9 cellular contexts compared by ENCODE assay signal in the genomic region with DNA sequence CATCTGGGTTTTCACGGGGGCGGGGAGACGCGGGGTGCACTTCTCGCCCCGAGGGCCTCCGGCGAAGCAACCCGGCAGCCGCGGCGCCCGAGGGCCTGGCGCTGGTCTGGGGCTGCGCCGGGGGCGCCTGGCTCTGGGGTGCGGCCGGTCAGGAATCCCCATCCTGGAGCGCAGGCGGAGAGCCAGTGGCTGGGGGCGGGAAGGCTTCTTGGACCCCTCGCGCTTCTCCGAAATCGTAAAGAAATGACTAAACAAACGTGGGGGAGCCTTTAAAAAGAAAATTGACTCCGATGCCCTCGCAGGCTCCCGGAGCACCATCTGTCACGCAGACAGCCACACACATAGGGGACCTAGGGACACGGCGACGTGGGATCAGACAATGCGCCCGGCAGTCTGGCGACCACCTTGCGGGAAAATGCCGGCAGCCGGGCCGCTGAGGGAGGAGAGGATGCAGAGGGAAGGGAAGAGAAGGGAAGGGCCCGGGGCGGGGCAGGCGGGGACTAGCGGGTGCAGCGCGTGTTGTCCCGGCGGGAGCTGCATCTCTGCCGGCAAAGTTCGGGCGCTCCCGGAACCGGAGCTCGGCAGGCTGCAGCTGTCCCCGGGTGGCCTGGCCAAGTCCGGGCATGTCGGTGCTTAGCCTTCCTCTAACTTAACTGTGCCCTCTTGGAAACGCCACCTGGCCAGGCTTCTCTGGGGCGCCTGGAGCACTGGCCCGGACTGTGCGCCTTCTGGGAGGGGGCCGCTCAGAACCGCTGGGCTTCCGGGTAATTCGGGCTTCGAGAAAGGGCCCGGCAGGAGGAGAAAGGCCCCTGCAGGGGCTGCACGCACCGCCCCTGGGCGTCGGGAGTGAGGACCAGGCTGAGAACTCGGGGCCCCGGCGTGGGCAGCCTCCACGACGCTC. TPM values are rescaled to one million over a fixed set of nuclear protein-coding genes. Genes with fewer than 3 reads are reported as not detected.
DNase-seq lines count a peak whose midpoint lies in the region; ATAC-seq and TF ChIP-seq lines count a peak whose summit lies in the region.
"Had no signal": no experiment of that assay in that cellular context is flagged by ENCODE, and none has a peak within 500 bp of the region (broad histone marks: within the 10 kb centered on the region; RNA-seq: fewer than 3 reads in every experiment).

No MANE protein-coding gene starts in this region.

- DNase-seq in NCI-H524 (lab: John Stamatoyannopoulos, UW) (peak; percentile 51 to 65), NCI-H524 treated with DMSO at 0.1 percent for 48 hours (lab: John Stamatoyannopoulos, UW) (no peak), Panc1 (ENCODE audit: low read depth, low spot score) (no peak), epithelial cell of esophagus (ENCODE audit: low read depth) (peak; percentile 85), GM19238 (ENCODE audit: insufficient read length, low spot score) (no peak)
- DNase-seq in naive thymus-derived CD4-positive, alpha-beta T cell, result peak in 1 of 9 donors; percentile 23

- CTCF ChIA-PET in Panc1 (lab: Charles Lee), result interaction anchor here (0.6 kb wide), 1 partner anchor 132 kb away, joined by 4 read pairs; no protein-coding TSS in a partner anchor
- CTCF ChIA-PET in naive thymus-derived CD4-positive, alpha-beta T cell (lab: Charles Lee), result no interaction called here

- peak; percentile 58 for ATAC-seq in Panc1
- peak; percentile 30 for ATAC-seq in naive thymus-derived CD4-positive, alpha-beta T cell
- no peak for ATAC-seq in GM18511 (IDR thresholded peaks at IDR 0.05; ENCODE audit: unreplicated experiment)
- no peak for ATAC-seq in HG02623 (IDR thresholded peaks at IDR 0.05; ENCODE audit: unreplicated experiment)

- H3K36me3 ChIP-seq in Panc1 (ENCODE audit: control insufficient read depth, insufficient read depth, low read length), result no peaks in the 10 kb centered on the region; the same call in 1 of the 2 replicates
- H3K36me3 ChIP-seq in naive thymus-derived CD4-positive, alpha-beta T cell (ENCODE audit: control insufficient read depth in 2 of 3, insufficient read depth in 3 of 3, low read length in 3 of 3), result no peaks in the 10 kb centered on the region

- H3K27me3 ChIP-seq in Panc1 (ENCODE audit: control insufficient read depth, insufficient read depth, low read length), result peaks cover 28% of the 10 kb centered on the region
- H3K27me3 ChIP-seq in naive thymus-derived CD4-positive, alpha-beta T cell (ENCODE audit: control insufficient read depth in 2 of 2, insufficient read depth in 2 of 2, low read length in 2 of 2), result peaks cover 0 to 14% of the 10 kb centered on the region in 2 donors

- H3K4me3 ChIP-seq in Panc1 (ENCODE audit: low read depth in 2 of 2, low read length in 2 of 2) (peak overlapping the region in 1 of 2 experiments; percentile 11; a peak in 1 of 4 replicates), epithelial cell of esophagus (ENCODE audit: low read length) (peak overlapping the region; percentile 51)
- H3K4me3 ChIP-seq in naive thymus-derived CD4-positive, alpha-beta T cell (ENCODE audit: low read length), result no peak overlapping the region

- POLR2A ChIA-PET in Panc1 (lab: Charles Lee), result interaction anchor here (0.6 kb wide), 1 partner anchor 135 kb away, joined by 5 read pairs; no protein-coding TSS in a partner anchor
- POLR2A ChIA-PET in naive thymus-derived CD4-positive, alpha-beta T cell (lab: Charles Lee), result no interaction called here

- in situ Hi-C loops in Panc1 (cut with HindIII; ENCODE audit: low pct_unique_long_range_greater_than_20kb, low sequenced_read_pairs), result no loop called here

- H3K27ac Mint-ChIP-seq in naive thymus-derived CD4-positive, alpha-beta T cell, result peak overlapping the region in 1 of 9 donors; percentile 57

- no peaks in the 10 kb centered on the region for H3K4me1 ChIP-seq in Panc1 (ENCODE audit: control insufficient read depth, insufficient read depth, low read length)
- H3K4me1 ChIP-seq in naive thymus-derived CD4-positive, alpha-beta T cell (ENCODE audit: control insufficient read depth in 2 of 2, insufficient read depth in 2 of 2, low read length in 2 of 2), result no peaks in the 10 kb centered on the region

- peaks cover 69 to 81% (median 76%) of the 10 kb centered on the region in 5 donors for H3K27me3 Mint-ChIP-seq in naive thymus-derived CD4-positive, alpha-beta T cell

- H3K4me3 Mint-ChIP-seq in naive thymus-derived CD4-positive, alpha-beta T cell, result peak overlapping the region; percentile 17 to 83 (median 67)

- no peaks in the 10 kb centered on the region for H3K9me3 ChIP-seq in Panc1 (ENCODE audit: control insufficient read depth, insufficient read depth, low read depth, low read length)
- H3K9me3 ChIP-seq in naive thymus-derived CD4-positive, alpha-beta T cell (ENCODE audit: control insufficient read depth in 2 of 3, low read length in 3 of 3), result no peaks in the 10 kb centered on the region

- peaks cover 3 to 13% (median 4%) of the 10 kb centered on the region in 7 donors for H3K4me1 Mint-ChIP-seq in naive thymus-derived CD4-positive, alpha-beta T cell

- H3K27ac ChIP-seq in Panc1 (ENCODE audit: low read length), result no peak overlapping the region
- no peak overlapping the region for H3K27ac ChIP-seq in naive thymus-derived CD4-positive, alpha-beta T cell (ENCODE audit: low read depth, low read length)

- no peak for TF ChIP-seq CTCF in Panc1 (IDR thresholded peaks at IDR 0.05)
- no peak for TF ChIP-seq CTCF in epithelial cell of esophagus (IDR thresholded peaks at IDR 0.05; ENCODE audit: insufficient read depth, low read depth, low read length, missing control alignments)

- no peaks in the 10 kb centered on the region for H3K9me3 Mint-ChIP-seq in naive thymus-derived CD4-positive, alpha-beta T cell

- BruUV-seq in Panc1 (replicated peaks; lab: Mats Ljungman, UMichigan), result no TSS peak

- intact Hi-C loops in Panc1 (cut with micrococcal nuclease; ENCODE audit: unreplicated experiment), result no loop called here
- intact Hi-C loops in naive thymus-derived CD4-positive, alpha-beta T cell (cut with micrococcal nuclease), result no loop called here

- H3K36me3 Mint-ChIP-seq in naive thymus-derived CD4-positive, alpha-beta T cell, result peaks cover 0 to 1% (median 0%) of the 10 kb centered on the region in 5 donors

RNA-seq across cellular contexts. Expression of gene NHLH2, which starts 1.9 kb away (rescaled TPM):
- not detected for total RNA-seq in Panc1 (2021; ENCODE audit: unreplicated experiment)
- not detected for polyA plus RNA-seq in Panc1 (2012; ENCODE audit: insufficient read length)
- not detected for total RNA-seq in naive thymus-derived CD4-positive, alpha-beta T cell
- not detected for polyA plus RNA-seq in naive thymus-derived CD4-positive, alpha-beta T cell
- total RNA-seq: T-helper 1 cell treated with Interleukin-12 subunit alpha and Interleukin-12 subunit beta and Interleukin-4 antibody, amounts not matched to agents 30 ng/mL and 1 ng/mL, for 36 hours had no signal

Comparison
In these comparisons a context has a peak if more than half of its experiments do, and no peak if none do; other contexts are left out.
1. DNase-seq: peak in NCI-H524 (2 of 2) and epithelial cell of esophagus (single experiment); none in NCI-H524 treated with DMSO at 0.1 percent for 48 hours (single experiment), Panc1 (single experiment) and GM19238 (single experiment).
2. ATAC-seq: peak in Panc1 (single experiment) and naive thymus-derived CD4-positive, alpha-beta T cell (single experiment); none in GM18511 (single experiment) and HG02623 (single experiment).